1 cellular context compared by ENCODE assay signal in genomic region chr17:39867084-39867890, GRCh38.
TF ChIP-seq lines count a peak whose summit lies in the region.

No MANE protein-coding gene starts in this region.

TF ChIP-seq in GM12878, 131 proteins besides CTCF, POLR2A, EP300 and RAD21 (continued from another document and continues in another):
- TF ChIP-seq SKIL (IDR thresholded peaks at IDR 0.05; ENCODE audit: low read depth, poor library complexity, severe bottlenecking) (peak; percentile 98), PAX5 (IDR thresholded peaks at IDR 0.05; ENCODE audit: borderline replicate concordance, low read depth, low read length) (peak; percentile 70; the same call in 1 of the 2 replicates), POLR2AphosphoS5 (IDR thresholded peaks at IDR 0.05; ENCODE audit: low read length) (peak; percentile 87), ATF2 (IDR thresholded peaks at IDR 0.05; ENCODE audit: low read length) (peak; percentile 91), HDGF (IDR thresholded peaks at IDR 0.05) (peak; percentile 33; the same call in 1 of the 2 replicates), KLF5 (IDR thresholded peaks at IDR 0.05; ENCODE audit: partially characterized antibody) (peak; percentile 57), MYB (IDR thresholded peaks at IDR 0.05; ENCODE audit: borderline replicate concordance, low read depth, low read length) (0 out of 2 replicates have a peak, but pooled peaks have one; percentile 31), ZBTB33 (IDR thresholded peaks at IDR 0.05) (no peak), ATF3 (IDR thresholded peaks at IDR 0.05; ENCODE audit: borderline replicate concordance, extremely low read depth, low read depth, low read length) (no peak), JUND (IDR thresholded peaks at IDR 0.05; ENCODE audit: low read depth, low read length) (0 out of 2 replicates have a peak, but pooled peaks have one; percentile 53), ELK1 (IDR thresholded peaks at IDR 0.05; ENCODE audit: low read depth, low read length) (no peak), ZBTB40 (IDR thresholded peaks at IDR 0.05; ENCODE audit: borderline replicate concordance) (no peak; the same call in 1 of the 2 replicates), LARP7 (IDR thresholded peaks at IDR 0.05) (no peak), ZBTB4 (CRISPR knock-in tag; IDR thresholded peaks at IDR 0.05) (no peak), MAX (IDR thresholded peaks at IDR 0.05; ENCODE audit: low read depth, low read length) (no peak; the same call in 1 of the 2 replicates), ETV6 (conservative IDR thresholded peaks at IDR 0.05 in 1 of 2, IDR thresholded peaks at IDR 0.05 in 1 of 2; ENCODE audit: borderline replicate concordance in 1 of 2, low read depth in 1 of 2) (peak in 1 of 2 experiments; percentile 72; a peak in 2 of 4 replicates), GABPA (IDR thresholded peaks at IDR 0.05; ENCODE audit: low read depth) (peak; percentile 70; the same call in 1 of the 2 replicates), EZH2 (IDR thresholded peaks at IDR 0.05; ENCODE audit: borderline replicate concordance, control insufficient read depth, low read depth, low read length) (no peak), E2F8 (IDR thresholded peaks at IDR 0.05; ENCODE audit: low read depth, partially characterized antibody) (no peak), EED (IDR thresholded peaks at IDR 0.05; ENCODE audit: low read depth) (peak; percentile 70), RELA (IDR thresholded peaks at IDR 0.05; ENCODE audit: borderline replicate concordance, partially characterized antibody) (peak; percentile 12), ZBED1 (IDR thresholded peaks at IDR 0.05; ENCODE audit: borderline replicate concordance) (peak; percentile 88), TCF7 (IDR thresholded peaks at IDR 0.05; ENCODE audit: borderline replicate concordance) (peak; percentile 65; the same call in 1 of the 2 replicates), ZBTB11 (CRISPR knock-in tag; IDR thresholded peaks at IDR 0.05) (no peak), ZZZ3 (IDR thresholded peaks at IDR 0.05; ENCODE audit: control insufficient read depth, insufficient read length, low read depth) (no peak), HCFC1 (IDR thresholded peaks at IDR 0.05; ENCODE audit: low read length) (0 out of 2 replicates have a peak, but pooled peaks have one; percentile 12), RCOR1 (conservative IDR thresholded peaks at IDR 0.05; ENCODE audit: low read depth, low read length) (no peak), PML (IDR thresholded peaks at IDR 0.05; ENCODE audit: low read length) (peak; percentile 85), RB1 (IDR thresholded peaks at IDR 0.05; ENCODE audit: borderline replicate concordance) (no peak; the same call in 1 of the 2 replicates), HSF1 (IDR thresholded peaks at IDR 0.05; ENCODE audit: low read depth, low read length) (no peak)
